ENCODE assay signal across 16 cellular contexts in the genomic region with DNA sequence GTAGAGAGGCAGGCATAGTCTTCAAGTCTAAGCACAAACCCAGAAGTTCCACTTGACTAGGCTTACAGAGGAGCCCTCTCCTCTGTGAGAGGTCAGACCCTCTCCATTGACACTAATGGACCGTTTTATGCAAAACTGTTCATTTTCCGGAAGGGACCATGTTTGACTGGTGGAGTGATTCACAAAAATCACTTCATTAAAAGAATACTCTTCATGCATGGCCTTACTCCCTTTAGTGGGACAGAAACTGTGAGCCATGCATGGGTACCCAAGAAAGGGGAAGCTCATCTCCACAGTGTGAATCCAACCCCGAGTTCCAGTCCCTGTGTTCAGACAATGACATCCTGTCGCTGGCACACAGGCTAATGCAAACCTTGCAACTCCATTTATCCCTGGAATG.
DNase-seq lines count a peak whose midpoint lies in the region; ATAC-seq and TF ChIP-seq lines count a peak whose summit lies in the region.
"Had no signal": no experiment of that assay in that cellular context is flagged by ENCODE, and none has a peak within 500 bp of the region (broad histone marks: within the 10 kb centered on the region; RNA-seq: fewer than 3 reads in every experiment).

No MANE protein-coding gene starts in this region.

- H3K27ac ChIP-seq in suprapubic skin = no peak overlapping the region
- H3K27ac ChIP-seq: psoas muscle, SJSA1, upper lobe of right lung had no signal

- peak overlapping the region; percentile 21 for H3K4me3 Mint-ChIP-seq in stimulated activated memory B cell treated with anti-CD40 and anti-IgM and Interleukin-4, amounts not matched to agents 10 μg/mL and 1 μg/mL and 100 μg/mL, for 72 hours
- H3K4me3 Mint-ChIP-seq: activated naive CD8-positive, alpha-beta T cell treated with anti-CD3 and anti-CD28 coated beads, Interleukin-2, amount 10 ng/mL, durations not matched to agents 7 days and 5 days; central memory CD8-positive, alpha-beta T cell had no signal

- H3K9me3 Mint-ChIP-seq in stimulated activated memory B cell treated with anti-CD40 and anti-IgM and Interleukin-4, amounts not matched to agents 10 μg/mL and 1 μg/mL and 100 μg/mL, for 72 hours = no peaks in the 10 kb centered on the region
- H3K9me3 Mint-ChIP-seq: activated naive CD8-positive, alpha-beta T cell treated with anti-CD3 and anti-CD28 coated beads, Interleukin-2, amount 10 ng/mL, durations not matched to agents 7 days and 5 days; central memory CD8-positive, alpha-beta T cell had no signal

- TF ChIP-seq CTCF in suprapubic skin (IDR thresholded peaks at IDR 0.05) = no peak

- peaks cover 4% of the 10 kb centered on the region for H3K27me3 ChIP-seq in suprapubic skin
- H3K27me3 ChIP-seq: SJSA1, upper lobe of right lung had no signal

- no peaks in the 10 kb centered on the region for H3K9me3 ChIP-seq in suprapubic skin
- H3K9me3 ChIP-seq: psoas muscle, SJSA1, upper lobe of right lung had no signal

- H3K36me3 ChIP-seq in suprapubic skin = no peaks in the 10 kb centered on the region
- H3K36me3 ChIP-seq: SJSA1, upper lobe of right lung had no signal

- 90% methylated on average over 4 of the region's 4 CpGs for WGBS in suprapubic skin

- H3K4me1 Mint-ChIP-seq in stimulated activated memory B cell treated with anti-CD40 and anti-IgM and Interleukin-4, amounts not matched to agents 10 μg/mL and 1 μg/mL and 100 μg/mL, for 72 hours = peaks cover 39% of the 10 kb centered on the region

- H3K27ac Mint-ChIP-seq in stimulated activated memory B cell treated with anti-CD40 and anti-IgM and Interleukin-4, amounts not matched to agents 10 μg/mL and 1 μg/mL and 100 μg/mL, for 72 hours = no peak overlapping the region
- H3K27ac Mint-ChIP-seq: activated naive CD8-positive, alpha-beta T cell treated with anti-CD3 and anti-CD28 coated beads, Interleukin-2, amount 10 ng/mL, durations not matched to agents 7 days and 5 days had no signal

- no peak for TF ChIP-seq EP300 in suprapubic skin (IDR thresholded peaks at IDR 0.05)

- H3K36me3 Mint-ChIP-seq in stimulated activated memory B cell treated with anti-CD40 and anti-IgM and Interleukin-4, amounts not matched to agents 10 μg/mL and 1 μg/mL and 100 μg/mL, for 72 hours = no peaks in the 10 kb centered on the region
- H3K36me3 Mint-ChIP-seq: activated naive CD8-positive, alpha-beta T cell treated with anti-CD3 and anti-CD28 coated beads, Interleukin-2, amount 10 ng/mL, durations not matched to agents 7 days and 5 days had no signal

- peak; percentile 56 for ATAC-seq in HG02623 (IDR thresholded peaks at IDR 0.05; ENCODE audit: unreplicated experiment)
- peak; percentile 69 for ATAC-seq in HG03469 (IDR thresholded peaks at IDR 0.05; ENCODE audit: unreplicated experiment)
- ATAC-seq in stimulated activated memory B cell treated with anti-CD40 and anti-IgM and Interleukin-4, amounts not matched to agents 10 μg/mL and 1 μg/mL and 100 μg/mL, for 72 hours = peak; percentile 95
- ATAC-seq: psoas muscle, upper lobe of right lung had no signal

- DNase-seq in SIG-M5 treated with dmso at 0.1 percent for 504 hours (lab: John Stamatoyannopoulos, UW; ENCODE audit: unreplicated experiment) (peak; percentile 4), SIG-M5 (lab: John Stamatoyannopoulos, UW) (no peak), OCI-M2 (lab: John Stamatoyannopoulos, UW; ENCODE audit: unreplicated experiment) (no peak), DMS153 treated with DMSO at 0.1 percent for 48 hours (lab: John Stamatoyannopoulos, UW; ENCODE audit: unreplicated experiment) (no peak), suprapubic skin (ENCODE audit: low spot score in 2 of 2) (no peak)
- DNase-seq: activated naive CD8-positive, alpha-beta T cell treated with anti-CD3 and anti-CD28 coated beads, Interleukin-2, amount 10 ng/mL, durations not matched to agents 7 days and 5 days; COR-L47; NCI-H1694 treated with DMSO at 0.1 percent for 48 hours; NCI-H748 treated with DMSO at 0.1 percent for 48 hours; psoas muscle; upper lobe of right lung had no signal

- H3K27me3 Mint-ChIP-seq in stimulated activated memory B cell treated with anti-CD40 and anti-IgM and Interleukin-4, amounts not matched to agents 10 μg/mL and 1 μg/mL and 100 μg/mL, for 72 hours = no peaks in the 10 kb centered on the region

- H3K4me1 ChIP-seq in suprapubic skin = no peaks in the 10 kb centered on the region
- H3K4me1 ChIP-seq: psoas muscle, SJSA1, upper lobe of right lung had no signal

- no peak for TF ChIP-seq POLR2A in suprapubic skin (IDR thresholded peaks at IDR 0.05)

- H3K4me3 ChIP-seq in suprapubic skin = no peak overlapping the region
- H3K4me3 ChIP-seq: psoas muscle, SJSA1, upper lobe of right lung had no signal
